8 cellular contexts compared by ENCODE assay signal in the genomic region with DNA sequence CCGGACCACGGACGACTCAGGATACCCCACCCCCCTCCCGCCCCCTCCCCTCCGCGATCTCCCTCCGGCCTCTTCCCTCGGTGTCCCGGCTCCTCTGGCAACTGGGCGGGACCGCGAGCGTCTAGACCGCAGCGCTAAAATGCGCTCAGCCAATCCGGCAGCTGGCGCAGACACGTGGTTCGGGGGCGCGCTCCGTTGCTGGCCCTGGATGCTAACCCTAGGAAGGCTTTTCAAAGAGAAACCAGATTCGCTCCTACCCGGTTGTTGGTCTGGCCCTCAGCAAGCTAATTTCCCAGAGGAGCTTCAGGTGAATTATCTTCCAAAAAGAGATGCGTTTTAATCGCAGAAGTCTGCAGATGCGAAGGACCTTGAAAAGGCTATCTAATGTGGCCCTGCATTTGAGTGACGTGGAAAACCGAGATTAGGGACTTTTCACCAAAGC. TPM values are rescaled to one million over a fixed set of nuclear protein-coding genes. Genes with fewer than 3 reads are reported as not detected.
DNase-seq lines count a peak whose midpoint lies in the region; ATAC-seq and TF ChIP-seq lines count a peak whose summit lies in the region.

A gene with protein sequence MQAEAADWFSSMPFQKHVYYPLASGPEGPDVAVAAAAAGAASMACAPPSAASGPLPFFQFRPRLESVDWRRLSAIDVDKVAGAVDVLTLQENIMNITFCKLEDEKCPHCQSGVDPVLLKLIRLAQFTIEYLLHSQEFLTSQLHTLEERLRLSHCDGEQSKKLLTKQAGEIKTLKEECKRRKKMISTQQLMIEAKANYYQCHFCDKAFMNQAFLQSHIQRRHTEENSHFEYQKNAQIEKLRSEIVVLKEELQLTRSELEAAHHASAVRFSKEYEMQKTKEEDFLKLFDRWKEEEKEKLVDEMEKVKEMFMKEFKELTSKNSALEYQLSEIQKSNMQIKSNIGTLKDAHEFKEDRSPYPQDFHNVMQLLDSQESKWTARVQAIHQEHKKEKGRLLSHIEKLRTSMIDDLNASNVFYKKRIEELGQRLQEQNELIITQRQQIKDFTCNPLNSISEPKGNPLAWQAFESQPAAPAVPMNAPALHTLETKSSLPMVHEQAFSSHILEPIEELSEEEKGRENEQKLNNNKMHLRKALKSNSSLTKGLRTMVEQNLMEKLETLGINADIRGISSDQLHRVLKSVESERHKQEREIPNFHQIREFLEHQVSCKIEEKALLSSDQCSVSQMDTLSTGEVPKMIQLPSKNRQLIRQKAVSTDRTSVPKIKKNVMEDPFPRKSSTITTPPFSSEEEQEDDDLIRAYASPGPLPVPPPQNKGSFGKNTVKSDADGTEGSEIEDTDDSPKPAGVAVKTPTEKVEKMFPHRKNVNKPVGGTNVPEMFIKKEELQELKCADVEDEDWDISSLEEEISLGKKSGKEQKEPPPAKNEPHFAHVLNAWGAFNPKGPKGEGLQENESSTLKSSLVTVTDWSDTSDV (minus strand): TSS at position 96 of the 442 bp plus-strand sequence. CDS start 2,677 bp downstream, outside the sequence.

- peaks cover 18% of the 10 kb centered on the region for H4K20me1 ChIP-seq in neural progenitor cell (ENCODE audit: low read depth)

- peak within 1 kb of the TSS; percentile 70 for H3K4me3 Mint-ChIP-seq in activated naive CD8-positive, alpha-beta T cell
- peak within 1 kb of the TSS; percentile 99 for H3K4me3 Mint-ChIP-seq in neural progenitor cell

- H3K9me3 Mint-ChIP-seq in activated naive CD8-positive, alpha-beta T cell (ENCODE audit: low read depth): no peaks in the 10 kb centered on the region
- H3K9me3 Mint-ChIP-seq in neural progenitor cell: no peaks in the 10 kb centered on the region

- H3K4me1 Mint-ChIP-seq in activated naive CD8-positive, alpha-beta T cell (ENCODE audit: low read depth): peaks cover 9% of the 10 kb centered on the region
- H3K4me1 Mint-ChIP-seq in neural progenitor cell: peaks cover 19% of the 10 kb centered on the region

- H3K27ac Mint-ChIP-seq in activated naive CD8-positive, alpha-beta T cell: no peak within 1 kb of the TSS
- peak within 1 kb of the TSS; percentile 98 for H3K27ac Mint-ChIP-seq in neural progenitor cell

- TF ChIP-seq CTCF in HFF-Myc (IDR thresholded peaks at IDR 0.05; ENCODE audit: low read depth, low read length, missing control alignments) (no peak), neural progenitor cell (IDR thresholded peaks at IDR 0.05) (no peak)

- H3K27me3 Mint-ChIP-seq in activated naive CD8-positive, alpha-beta T cell: peaks cover 19% of the 10 kb centered on the region
- H3K27me3 Mint-ChIP-seq in neural progenitor cell (ENCODE audit: insufficient read depth, low read depth): peaks cover 4% of the 10 kb centered on the region

- H3K27ac ChIP-seq in neural progenitor cell: peak within 1 kb of the TSS; percentile 62

- ATAC-seq in GM18868 (IDR thresholded peaks at IDR 0.05; ENCODE audit: unreplicated experiment): no peak

- DNase-seq in SIG-M5 treated with dmso at 0.1 percent for 504 hours (lab: John Stamatoyannopoulos, UW; ENCODE audit: unreplicated experiment) (peak; percentile 39), SIG-M5 (lab: John Stamatoyannopoulos, UW) (no peak), HFF-Myc (ENCODE audit: extremely low read depth, low read depth) (peak; percentile 72), NCI-H226 (peak; percentile 87), head of caudate nucleus (peak; percentile 66 to 95 (median 87)), neural progenitor cell (ENCODE audit: low spot score) (peak; percentile 94)

- H3K4me1 ChIP-seq in neural progenitor cell: peaks cover 18% of the 10 kb centered on the region

- no peaks in the 10 kb centered on the region for H3K36me3 ChIP-seq in neural progenitor cell

- H3K9me3 ChIP-seq in neural progenitor cell (ENCODE audit: low read depth): no peaks in the 10 kb centered on the region

- H3K4me3 ChIP-seq in HFF-Myc (replicated peaks; ENCODE audit: low read depth, low read length) (peak within 1 kb of the TSS; percentile 81), neural progenitor cell (peak within 1 kb of the TSS; percentile 59)

- intact Hi-C loops in head of caudate nucleus (cut with DNase I): no loop called here

- H3K79me2 ChIP-seq in neural progenitor cell (ENCODE audit: low read depth): peaks cover 25% of the 10 kb centered on the region

- peaks cover 13% of the 10 kb centered on the region for H3K27me3 ChIP-seq in neural progenitor cell

- peaks cover 26% of the 10 kb centered on the region for H3F3A ChIP-seq in neural progenitor cell (ENCODE audit: low read depth)

- peak within 1 kb of the TSS; percentile 83 for H2AFZ ChIP-seq in neural progenitor cell (replicated peaks)

- H3K9ac ChIP-seq in neural progenitor cell: peak within 1 kb of the TSS; percentile 10

- H3K4me2 ChIP-seq in neural progenitor cell: peak within 1 kb of the TSS; percentile 81

- no peaks in the 10 kb centered on the region for H3K36me3 Mint-ChIP-seq in activated naive CD8-positive, alpha-beta T cell
- H3K36me3 Mint-ChIP-seq in neural progenitor cell: peaks cover 16% of the 10 kb centered on the region

RNA-seq across cellular contexts. Expression of the gene that starts here (rescaled TPM):
- total RNA-seq in neural progenitor cell (ENCODE audit: low replicate concordance): 47.1 and 70.4 TPM in 2 replicates
